ENCODE assay signal across 16 cellular contexts in genomic region chr20:7505152-7505834, GRCh38.
DNase-seq lines count a peak whose midpoint lies in the region; ATAC-seq and TF ChIP-seq lines count a peak whose summit lies in the region.
"Had no signal": no experiment of that assay in that cellular context is flagged by ENCODE, and none has a peak within 500 bp of the region (broad histone marks: within the 10 kb centered on the region; RNA-seq: fewer than 3 reads in every experiment).

No MANE protein-coding gene starts in this region.

- 85% methylated on average over 4 of the region's 4 CpGs for WGBS in suprapubic skin

- no peak for TF ChIP-seq EP300 in suprapubic skin (IDR thresholded peaks at IDR 0.05)

- peak; percentile 29 for DNase-seq in NCI-H1694 (lab: John Stamatoyannopoulos, UW)
- DNase-seq in myocyte (ENCODE audit: low read depth) = peak; percentile 25
- DNase-seq in suprapubic skin (ENCODE audit: low spot score in 2 of 2) = no peak
- DNase-seq in NCI-H1436 treated with DMSO at 0.1 percent for 48 hours (lab: John Stamatoyannopoulos, UW) = no peak
- no peak for DNase-seq in retina
- no peak for DNase-seq in lower lobe of right lung
- DNase-seq: activated CD4-positive, alpha-beta T cell treated with anti-CD3 and anti-CD28 coated beads for 4 hours; dorsolateral prefrontal cortex; esophagus squamous epithelium; NCI-H1092; Right ventricle myocardium superior; stimulated activated CD4-positive, alpha-beta T cell treated with anti-CD3 and anti-CD28 coated beads, Interleukin-4, amount 100 ng/mL, for 24 hours; T-helper 2 cell; thyroid gland had no signal

- H3K4me3 ChIP-seq in suprapubic skin = no peak overlapping the region
- no peak overlapping the region for H3K4me3 ChIP-seq in lower lobe of right lung
- H3K4me3 ChIP-seq: dorsolateral prefrontal cortex, esophagus squamous epithelium, thyroid gland had no signal

- H3K4me1 ChIP-seq in suprapubic skin (peaks cover 6% of the 10 kb centered on the region), lower lobe of right lung (no peaks in the 10 kb centered on the region)
- H3K4me1 ChIP-seq: esophagus squamous epithelium, thyroid gland had no signal

- intact Hi-C loops in lower lobe of right lung (cut with DNase I) = no loop called here

- no peak for TF ChIP-seq CTCF in suprapubic skin (IDR thresholded peaks at IDR 0.05)
- TF ChIP-seq CTCF in lower lobe of right lung (IDR thresholded peaks at IDR 0.05) = no peak

- ATAC-seq in GM18870 (IDR thresholded peaks at IDR 0.05; ENCODE audit: unreplicated experiment) (peak; percentile 72), GM21619 (IDR thresholded peaks at IDR 0.05; ENCODE audit: unreplicated experiment) (peak; percentile 60), lower lobe of right lung (no peak)

- no peaks in the 10 kb centered on the region for H3K27me3 ChIP-seq in suprapubic skin
- H3K27me3 ChIP-seq in lower lobe of right lung (ENCODE audit: low read depth) = no peaks in the 10 kb centered on the region
- H3K27me3 ChIP-seq: esophagus squamous epithelium, thyroid gland had no signal

- H3K9me3 ChIP-seq in suprapubic skin = no peaks in the 10 kb centered on the region
- no peaks in the 10 kb centered on the region for H3K9me3 ChIP-seq in lower lobe of right lung
- H3K9me3 ChIP-seq: esophagus squamous epithelium, thyroid gland had no signal

- H3K27ac ChIP-seq in suprapubic skin = no peak overlapping the region
- H3K27ac ChIP-seq in lower lobe of right lung = no peak overlapping the region
- H3K27ac ChIP-seq: dorsolateral prefrontal cortex, esophagus squamous epithelium, thyroid gland had no signal

- no peak for TF ChIP-seq POLR2A in suprapubic skin (IDR thresholded peaks at IDR 0.05)

- H3K36me3 ChIP-seq in suprapubic skin (no peaks in the 10 kb centered on the region), lower lobe of right lung (no peaks in the 10 kb centered on the region)
- H3K36me3 ChIP-seq: esophagus squamous epithelium, thyroid gland had no signal

Comparison
In these comparisons a context has a peak if more than half of its experiments do, and no peak if none do; other contexts are left out.
1. ATAC-seq: peak in GM18870 (single experiment) and GM21619 (single experiment); none in lower lobe of right lung (0 of 2).
2. DNase-seq: peak in NCI-H1694 (single experiment) and myocyte (single experiment); none in suprapubic skin (0 of 2), NCI-H1436 treated with DMSO at 0.1 percent for 48 hours (single experiment), retina (single experiment) and lower lobe of right lung (single experiment).